Comparison of ENCODE assay signal across 15 cellular contexts in genomic region chr13:110251227-110251791, GRCh38. TPM values are rescaled to one million over a fixed set of nuclear protein-coding genes. Genes with fewer than 3 reads are reported as not detected.
A peak's percentile ranks its signal among the peaks of the same experiment; 100 is the strongest.
DNase-seq lines count a peak whose midpoint lies in the region; ATAC-seq, FAIRE-seq and TF ChIP-seq lines count a peak whose summit lies in the region.
"Had no signal": no experiment of that assay in that cellular context is flagged by ENCODE, and none has a peak within 500 bp of the region (broad histone marks: within the 10 kb centered on the region; RNA-seq: fewer than 3 reads in every experiment).

No MANE protein-coding gene starts in this region.

- no peak for TF ChIP-seq POLR2A in stomach (IDR thresholded peaks at IDR 0.05)

- no peak for TF ChIP-seq EP300 in stomach (IDR thresholded peaks at IDR 0.05)

- no peaks in the 10 kb centered on the region for H3K36me3 Mint-ChIP-seq in mesothelial cell of epicardium

- ATAC-seq in HG02759 (IDR thresholded peaks at IDR 0.05; ENCODE audit: unreplicated experiment) (peak; percentile 60), HG03342 (IDR thresholded peaks at IDR 0.05; ENCODE audit: unreplicated experiment) (no peak)

- H3K27me3 Mint-ChIP-seq in mesothelial cell of epicardium (ENCODE audit: low read depth): no peaks in the 10 kb centered on the region

- H3K4me3 Mint-ChIP-seq in mesothelial cell of epicardium: no peak overlapping the region

- peak overlapping the region; percentile 52 to 87 (median 86) for H3K27ac ChIP-seq in stomach
- H3K27ac ChIP-seq: BLaER1, KMS-11 had no signal

- TF ChIP-seq CTCF in bronchial epithelial cell (IDR thresholded peaks at IDR 0.05; ENCODE audit: insufficient read depth, low read length, severe bottlenecking) (no peak), mesothelial cell of epicardium (IDR thresholded peaks at IDR 0.05; ENCODE audit: unreplicated experiment) (no peak), stomach (IDR thresholded peaks at IDR 0.05) (no peak)

- peak overlapping the region; percentile 84 for H3K27ac Mint-ChIP-seq in mesothelial cell of epicardium

- DNase-seq in bronchial epithelial cell (ENCODE audit: low read depth) (no peak), mesothelial cell of epicardium (ENCODE audit: low spot score in 2 of 2, unreplicated experiment in 2 of 2) (peak in 1 of 2 experiments; percentile 36), stomach (no peak), cerebellum (ENCODE audit: low spot score) (no peak), NCI-H446 treated with DMSO at 0.1 percent for 48 hours (lab: John Stamatoyannopoulos, UW) (no peak)
- no peak for DNase-seq in effector CD8-positive, alpha-beta T cell (lab: John Stamatoyannopoulos, UW)
- DNase-seq: hippocampal formation, NCI-H1694, SHP77 had no signal

- no peak overlapping the region for H3K4me3 ChIP-seq in bronchial epithelial cell (ENCODE audit: low read depth, low read length)
- no peak overlapping the region for H3K4me3 ChIP-seq in stomach
- H3K4me3 ChIP-seq: BLaER1 had no signal

- H3K4me1 ChIP-seq in stomach: peaks cover 0 to 66% (median 34%) of the 10 kb centered on the region in 4 donors

- FAIRE-seq in bronchial epithelial cell (lab: Jason Lieb, UNC): peak; percentile 7
- FAIRE-seq: endometrium, TTC549 had no signal

- WGBS in stomach, 5 donors: 71 to 80% (median 78%) methylated on average over 10 of the region's 10 CpGs

- H3K27me3 ChIP-seq in bronchial epithelial cell (ENCODE audit: control insufficient read depth, insufficient read depth, low read length) (no peaks in the 10 kb centered on the region), stomach (peaks cover 0 to 3% (median 0%) of the 10 kb centered on the region in 3 donors)
- H3K27me3 ChIP-seq: BLaER1 had no signal

- H3K36me3 ChIP-seq in bronchial epithelial cell (ENCODE audit: control insufficient read depth, insufficient read depth, low read length) (no peaks in the 10 kb centered on the region), stomach (no peaks in the 10 kb centered on the region)
- H3K36me3 ChIP-seq: BLaER1 had no signal

- no peaks in the 10 kb centered on the region for H3K9me3 Mint-ChIP-seq in mesothelial cell of epicardium

- H3K4me1 Mint-ChIP-seq in mesothelial cell of epicardium: peaks cover 53% of the 10 kb centered on the region

- no peaks in the 10 kb centered on the region for H3K9me3 ChIP-seq in stomach

- intact Hi-C loops in stomach (cut with DNase I; ENCODE audit: low total_unique reads): no loop called here

RNA-seq across cellular contexts. Expression of gene COL4A1, which starts 55.6 kb away (rescaled TPM):
- total RNA-seq in bronchial epithelial cell: 3.6 and 7.4 TPM in 2 replicates
- total RNA-seq in mesothelial cell of epicardium: 341 to 362 TPM (median 347 TPM) in 3 replicates
- 100 to 1,000 TPM; 132 to 798 (median 175) TPM for total RNA-seq in stomach
- 10 to 100 TPM; 18.8 to 59.0 (median 30.6) TPM for polyA plus RNA-seq in stomach
- total RNA-seq in cerebellum: 151 TPM

RNA-seq across cellular contexts. Expression of gene COL4A2, which starts 55.8 kb away (rescaled TPM):
- total RNA-seq in bronchial epithelial cell (7.6 and 21.4 TPM in 2 replicates), mesothelial cell of epicardium (432 to 469 TPM (median 449 TPM) in 3 replicates), stomach (100 to 1,000 TPM; 134 to 531 (median 366) TPM), cerebellum (164 TPM)
- 10 to 100 TPM; 24.0 to 96.6 (median 38.4) TPM for polyA plus RNA-seq in stomach

Comparison
In these comparisons a context has a peak if more than half of its experiments do, and no peak if none do; other contexts are left out.
1. RNA of gene COL4A1, which starts 55.6 kb away (total RNA-seq): 341 to 362 TPM in mesothelial cell of epicardium, 132 to 798 TPM in stomach and 151 TPM in cerebellum (single experiment); 3.6 to 7.4 TPM in bronchial epithelial cell; every median in the first group is over 10 times any median in the second.